ENCODE assay signal across 1 cellular context in the genomic region with DNA sequence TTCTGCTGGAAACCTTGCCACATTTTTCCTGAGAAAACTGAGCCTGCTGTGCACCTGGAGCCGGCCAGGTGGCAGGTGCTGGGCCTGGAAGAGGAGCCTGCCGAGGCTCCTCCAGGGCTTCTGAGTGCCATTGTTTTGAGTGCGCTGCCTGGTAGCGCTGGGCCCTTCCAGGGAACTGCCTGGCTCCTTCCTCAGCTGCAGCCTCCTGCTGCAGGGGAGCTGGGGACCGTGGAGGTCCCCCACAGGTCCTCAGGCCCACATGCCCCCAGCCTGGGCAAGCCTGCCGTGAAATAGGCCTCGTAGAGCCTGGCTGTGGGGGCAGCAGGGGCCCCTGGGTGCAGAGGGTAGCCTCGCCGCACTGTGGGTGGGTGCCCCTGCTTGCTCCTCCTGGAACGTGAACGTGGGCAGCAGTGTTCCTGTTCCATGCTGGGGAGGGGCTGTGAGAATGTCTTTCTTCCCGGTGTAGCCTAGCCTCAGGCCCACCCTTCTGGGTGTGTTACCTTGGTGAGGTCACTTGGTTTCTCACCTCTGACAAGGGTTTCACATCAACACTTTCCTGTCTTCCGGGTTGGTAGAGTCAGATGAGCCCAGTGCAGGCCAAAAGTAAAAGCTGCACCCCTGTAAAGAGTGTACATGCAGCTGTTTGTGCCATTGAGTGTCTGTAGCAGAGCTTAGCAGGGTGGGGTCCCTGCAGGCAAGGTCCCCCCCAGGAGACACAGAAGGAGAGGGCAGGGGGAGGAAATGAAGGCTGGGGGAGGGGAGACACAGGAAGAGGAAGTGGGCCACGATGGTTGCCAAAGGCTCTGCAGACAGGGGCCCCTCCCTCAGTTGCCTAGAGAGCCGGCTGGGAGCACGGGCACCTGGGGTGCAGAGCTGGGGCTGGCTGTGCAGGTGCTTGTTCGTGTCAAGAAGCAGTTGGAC.
TF ChIP-seq lines count a peak whose summit lies in the region.

No MANE protein-coding gene starts in this region.

TF ChIP-seq in GM23338, 12 proteins besides CTCF, POLR2A, EP300 and RAD21 (continued from another document):
- TF ChIP-seq, protein P1, sequence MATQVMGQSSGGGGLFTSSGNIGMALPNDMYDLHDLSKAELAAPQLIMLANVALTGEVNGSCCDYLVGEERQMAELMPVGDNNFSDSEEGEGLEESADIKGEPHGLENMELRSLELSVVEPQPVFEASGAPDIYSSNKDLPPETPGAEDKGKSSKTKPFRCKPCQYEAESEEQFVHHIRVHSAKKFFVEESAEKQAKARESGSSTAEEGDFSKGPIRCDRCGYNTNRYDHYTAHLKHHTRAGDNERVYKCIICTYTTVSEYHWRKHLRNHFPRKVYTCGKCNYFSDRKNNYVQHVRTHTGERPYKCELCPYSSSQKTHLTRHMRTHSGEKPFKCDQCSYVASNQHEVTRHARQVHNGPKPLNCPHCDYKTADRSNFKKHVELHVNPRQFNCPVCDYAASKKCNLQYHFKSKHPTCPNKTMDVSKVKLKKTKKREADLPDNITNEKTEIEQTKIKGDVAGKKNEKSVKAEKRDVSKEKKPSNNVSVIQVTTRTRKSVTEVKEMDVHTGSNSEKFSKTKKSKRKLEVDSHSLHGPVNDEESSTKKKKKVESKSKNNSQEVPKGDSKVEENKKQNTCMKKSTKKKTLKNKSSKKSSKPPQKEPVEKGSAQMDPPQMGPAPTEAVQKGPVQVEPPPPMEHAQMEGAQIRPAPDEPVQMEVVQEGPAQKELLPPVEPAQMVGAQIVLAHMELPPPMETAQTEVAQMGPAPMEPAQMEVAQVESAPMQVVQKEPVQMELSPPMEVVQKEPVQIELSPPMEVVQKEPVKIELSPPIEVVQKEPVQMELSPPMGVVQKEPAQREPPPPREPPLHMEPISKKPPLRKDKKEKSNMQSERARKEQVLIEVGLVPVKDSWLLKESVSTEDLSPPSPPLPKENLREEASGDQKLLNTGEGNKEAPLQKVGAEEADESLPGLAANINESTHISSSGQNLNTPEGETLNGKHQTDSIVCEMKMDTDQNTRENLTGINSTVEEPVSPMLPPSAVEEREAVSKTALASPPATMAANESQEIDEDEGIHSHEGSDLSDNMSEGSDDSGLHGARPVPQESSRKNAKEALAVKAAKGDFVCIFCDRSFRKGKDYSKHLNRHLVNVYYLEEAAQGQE (IDR thresholded peaks at IDR 0.05; ENCODE audit: unreplicated experiment), result no peak
- TF ChIP-seq EZH2phosphoT487 (IDR thresholded peaks at IDR 0.05; ENCODE audit: unreplicated experiment), result no peak
- no peak for TF ChIP-seq EZH2 (IDR thresholded peaks at IDR 0.05; ENCODE audit: low read depth, unreplicated experiment)
TF ChIP-seq in GM23338: peak in this region for 0.
